ENCODE assay signal across 8 cellular contexts in the genomic region with DNA sequence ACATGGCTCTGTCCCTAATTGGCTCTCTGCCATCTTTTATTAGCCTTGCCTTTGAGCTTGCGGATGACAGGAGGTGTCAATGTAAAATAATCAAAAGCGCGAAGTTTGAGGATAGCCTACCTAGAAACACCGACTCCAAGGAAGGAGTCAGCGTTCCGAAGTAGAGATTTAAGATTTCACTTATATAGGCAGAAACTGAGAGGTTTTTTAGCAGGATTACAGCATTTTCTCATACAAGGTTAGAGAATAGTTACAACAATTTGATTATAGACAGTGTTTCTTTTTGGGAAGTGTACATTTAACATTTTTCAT. TPM values are rescaled to one million over a fixed set of nuclear protein-coding genes. Genes with fewer than 3 reads are reported as not detected.
A peak's percentile ranks its signal among the peaks of the same experiment; 100 is the strongest.
DNase-seq lines count a peak whose midpoint lies in the region; ATAC-seq and TF ChIP-seq lines count a peak whose summit lies in the region.

No MANE protein-coding gene starts in this region.

- intact Hi-C loops in activated CD4-positive, alpha-beta T cell treated with anti-CD3 and anti-CD28 coated beads, Interleukin-2, amount 10 ng/mL, durations not matched to agents 24 days and 14 days (cut with micrococcal nuclease), result loop anchor here (1.0 to 10.0 kb wide), 7 partner anchors 43 to 916 kb away; partner anchors contain the start of genes COMMD8, OCIAD1 and SLAIN2
- intact Hi-C loops in breast epithelium (cut with DNase I; ENCODE audit: low total_unique reads), result no loop called here
- intact Hi-C loops in naive thymus-derived CD4-positive, alpha-beta T cell (cut with micrococcal nuclease), result loop anchor here (1.0 to 5.0 kb wide), 18 partner anchors 78 to 992 kb away; partner anchors contain the start of genes CNGA1 (in 2 of the 2), COMMD8 (in 2 of the 2), FRYL (in 2 of the 2) and NIPAL1 (in 2 of the 2)

- H3K4me3 Mint-ChIP-seq in activated CD4-positive, alpha-beta T cell treated with anti-CD3 and anti-CD28 coated beads, Interleukin-2, amount 10 ng/mL, durations not matched to agents 24 days and 14 days, result peak overlapping the region; percentile 84
- H3K4me3 Mint-ChIP-seq in naive thymus-derived CD4-positive, alpha-beta T cell, result peak overlapping the region; percentile 93 to 99 (median 96)

- CTCF ChIA-PET in naive thymus-derived CD4-positive, alpha-beta T cell (lab: Charles Lee), result no interaction called here

- H3K36me3 Mint-ChIP-seq in activated CD4-positive, alpha-beta T cell treated with anti-CD3 and anti-CD28 coated beads, Interleukin-2, amount 10 ng/mL, durations not matched to agents 24 days and 14 days (ENCODE audit: low read depth), result peaks cover 21% of the 10 kb centered on the region
- peaks cover 0 to 14% (median 6%) of the 10 kb centered on the region in 5 donors for H3K36me3 Mint-ChIP-seq in naive thymus-derived CD4-positive, alpha-beta T cell

- no peak for DNase-seq in activated CD4-positive, alpha-beta T cell treated with anti-CD3 and anti-CD28 coated beads, Interleukin-2, amount 10 ng/mL, durations not matched to agents 24 days and 14 days
- DNase-seq in activated CD4-positive, alpha-beta T cell treated with anti-CD3 and anti-CD28 coated beads for 48 hours, result no peak
- DNase-seq in breast epithelium (ENCODE audit: low spot score in 2 of 2) (no peak), kidney tubule cell (ENCODE audit: low spot score) (no peak), NCI-H1417 (lab: John Stamatoyannopoulos, UW) (no peak)
- DNase-seq in naive thymus-derived CD4-positive, alpha-beta T cell, result no peak

- H3K27me3 ChIP-seq in breast epithelium, result no peaks in the 10 kb centered on the region
- H3K27me3 ChIP-seq in naive thymus-derived CD4-positive, alpha-beta T cell (ENCODE audit: control insufficient read depth in 2 of 2, insufficient read depth in 2 of 2, low read length in 2 of 2), result no peaks in the 10 kb centered on the region

- peaks cover 0 to 6% of the 10 kb centered on the region in 2 donors for H3K4me1 ChIP-seq in breast epithelium
- H3K4me1 ChIP-seq in naive thymus-derived CD4-positive, alpha-beta T cell (ENCODE audit: control insufficient read depth in 2 of 2, insufficient read depth in 2 of 2, low read length in 2 of 2), result peaks cover 12 to 15% of the 10 kb centered on the region in 2 donors

- peaks cover 9% of the 10 kb centered on the region for H3K27me3 Mint-ChIP-seq in activated CD4-positive, alpha-beta T cell treated with anti-CD3 and anti-CD28 coated beads, Interleukin-2, amount 10 ng/mL, durations not matched to agents 24 days and 14 days
- peaks cover 0 to 2% (median 0%) of the 10 kb centered on the region in 5 donors for H3K27me3 Mint-ChIP-seq in naive thymus-derived CD4-positive, alpha-beta T cell

- TF ChIP-seq POLR2A in breast epithelium (IDR thresholded peaks at IDR 0.05), result no peak

- H3K4me3 ChIP-seq in breast epithelium, result peak overlapping the region; percentile 75 to 87 (median 86)
- peak overlapping the region; percentile 92 for H3K4me3 ChIP-seq in naive thymus-derived CD4-positive, alpha-beta T cell (ENCODE audit: low read length)

- no peaks in the 10 kb centered on the region for H3K36me3 ChIP-seq in breast epithelium
- peaks cover 0 to 6% (median 0%) of the 10 kb centered on the region in 3 experiments for H3K36me3 ChIP-seq in naive thymus-derived CD4-positive, alpha-beta T cell (ENCODE audit: control insufficient read depth in 2 of 3, insufficient read depth in 3 of 3, low read length in 3 of 3)

- H3K9me3 ChIP-seq in breast epithelium, result no peaks in the 10 kb centered on the region
- no peaks in the 10 kb centered on the region for H3K9me3 ChIP-seq in naive thymus-derived CD4-positive, alpha-beta T cell (ENCODE audit: control insufficient read depth in 2 of 3, low read length in 3 of 3)

- peak overlapping the region; percentile 91 for H3K27ac Mint-ChIP-seq in activated CD4-positive, alpha-beta T cell treated with anti-CD3 and anti-CD28 coated beads, Interleukin-2, amount 10 ng/mL, durations not matched to agents 24 days and 14 days
- peak overlapping the region; percentile 89 to 98 (median 93) for H3K27ac Mint-ChIP-seq in naive thymus-derived CD4-positive, alpha-beta T cell

- POLR2A ChIA-PET in naive thymus-derived CD4-positive, alpha-beta T cell (lab: Charles Lee), result interaction anchor here (0.6 to 1.0 kb wide), 2 partner anchors 215 to 430 kb away, joined by 3 read pairs; partner anchors contain the start of gene ATP10D

- peaks cover 25% of the 10 kb centered on the region for H3K4me1 Mint-ChIP-seq in activated CD4-positive, alpha-beta T cell treated with anti-CD3 and anti-CD28 coated beads, Interleukin-2, amount 10 ng/mL, durations not matched to agents 24 days and 14 days
- H3K4me1 Mint-ChIP-seq in naive thymus-derived CD4-positive, alpha-beta T cell, result peaks cover 18 to 41% (median 32%) of the 10 kb centered on the region in 7 donors

- H3K9me3 Mint-ChIP-seq in activated CD4-positive, alpha-beta T cell treated with anti-CD3 and anti-CD28 coated beads, Interleukin-2, amount 10 ng/mL, durations not matched to agents 24 days and 14 days, result peaks cover 13% of the 10 kb centered on the region
- H3K9me3 Mint-ChIP-seq in naive thymus-derived CD4-positive, alpha-beta T cell, result peaks cover 0 to 12% (median 0%) of the 10 kb centered on the region in 11 donors

- no peak for TF ChIP-seq CTCF in breast epithelium (IDR thresholded peaks at IDR 0.05)

- H3K27ac ChIP-seq in breast epithelium, result peak overlapping the region; percentile 84 to 89
- H3K27ac ChIP-seq in naive thymus-derived CD4-positive, alpha-beta T cell (ENCODE audit: low read depth, low read length), result peak overlapping the region; percentile 61

- ATAC-seq in HG03378 (IDR thresholded peaks at IDR 0.05; ENCODE audit: unreplicated experiment), result peak; percentile 13
- ATAC-seq in naive thymus-derived CD4-positive, alpha-beta T cell, result no peak
- ATAC-seq in HG03108 (IDR thresholded peaks at IDR 0.05; ENCODE audit: unreplicated experiment), result no peak

RNA-seq across cellular contexts. Expression of gene NFXL1, which starts 0.5 kb away (rescaled TPM):
- total RNA-seq in activated CD4-positive, alpha-beta T cell treated with anti-CD3 and anti-CD28 coated beads, Interleukin-2, amount 10 ng/mL, durations not matched to agents 24 days and 14 days, result 11.2 and 15.0 TPM in 2 replicates
- total RNA-seq in breast epithelium, result 10 to 100 TPM; 12.5 to 22.7 (median 20.0) TPM
- 10 to 100 TPM; 10.4 to 19.3 (median 13.2) TPM for total RNA-seq in naive thymus-derived CD4-positive, alpha-beta T cell
- 10 to 100 TPM in 1 of 2 donors, 1 to 10 TPM in 1; 9.5 to 10.9 TPM for polyA plus RNA-seq in naive thymus-derived CD4-positive, alpha-beta T cell
